In genomic region chr2:197377670-197378069, GRCh38 we compare ENCODE assay signal across 8 cellular contexts. TPM values are rescaled to one million over a fixed set of nuclear protein-coding genes. Genes with fewer than 3 reads are reported as not detected.
DNase-seq lines count a peak whose midpoint lies in the region; ATAC-seq and TF ChIP-seq lines count a peak whose summit lies in the region.
"Had no signal": no experiment of that assay in that cellular context is flagged by ENCODE, and none has a peak within 500 bp of the region (broad histone marks: within the 10 kb centered on the region; RNA-seq: fewer than 3 reads in every experiment).

No MANE protein-coding gene starts in this region.

- H3K27ac ChIP-seq in OCI-LY3 (ENCODE audit: low read length) (no peak overlapping the region), osteoblast (ENCODE audit: low read depth, low read length) (no peak overlapping the region)

- TF ChIP-seq CTCF in GM06990 (IDR thresholded peaks at IDR 0.05; ENCODE audit: insufficient read depth, low read length, poor library complexity, severe bottlenecking) (peak; percentile 0), OCI-LY3 (IDR thresholded peaks at IDR 0.05; ENCODE audit: low read depth, low read length) (no peak), osteoblast (IDR thresholded peaks at IDR 0.05; ENCODE audit: extremely low read depth, low read depth, low read length) (no peak)

- ATAC-seq in GM21717 (IDR thresholded peaks at IDR 0.05; ENCODE audit: unreplicated experiment) (peak; percentile 58), HG03439 (IDR thresholded peaks at IDR 0.05; ENCODE audit: unreplicated experiment) (no peak)

- H3K4me1 ChIP-seq in OCI-LY3 (ENCODE audit: low read length) (peaks cover 25% of the 10 kb centered on the region), osteoblast (ENCODE audit: insufficient read depth, low read length) (peaks cover 19% of the 10 kb centered on the region)

- H3K79me2 ChIP-seq in OCI-LY3 (ENCODE audit: low read length) (no peaks in the 10 kb centered on the region), osteoblast (ENCODE audit: insufficient read depth, low read length) (no peaks in the 10 kb centered on the region)

- H3K4me3 ChIP-seq in GM06990 (replicated peaks; ENCODE audit: low read depth, low read length) (no peak overlapping the region), OCI-LY3 (ENCODE audit: low read length) (peak overlapping the region; percentile 32), osteoblast (ENCODE audit: insufficient read depth, low read length) (no peak overlapping the region)

- peak overlapping the region; percentile 63; the same call in 1 of the 2 replicates for H2AFZ ChIP-seq in OCI-LY3 (ENCODE audit: low read depth, low read length)
- peak overlapping the region; percentile 65 for H2AFZ ChIP-seq in osteoblast (ENCODE audit: low read length)

- H3K9me3 ChIP-seq in OCI-LY3 (ENCODE audit: insufficient read depth, low read length) (no peaks in the 10 kb centered on the region), osteoblast (ENCODE audit: low read depth, low read length) (no peaks in the 10 kb centered on the region)

- H3K4me2 ChIP-seq in OCI-LY3 (ENCODE audit: low read length) (peak overlapping the region; percentile 72), osteoblast (ENCODE audit: insufficient read depth, low read length) (no peak overlapping the region)

- DNase-seq in GM06990 (ENCODE audit: extremely low read depth, insufficient read length) (peak; percentile 28), osteoblast (ENCODE audit: insufficient read length, low spot score, missing footprints) (no peak), HUDEP-2 (lab: John Stamatoyannopoulos, UW; ENCODE audit: unreplicated experiment in 76 of 76) (no peak)
- DNase-seq in stimulated activated CD4-positive, alpha-beta T cell treated with anti-CD3 and anti-CD28 coated beads, Interleukin-4, amount 100 ng/mL, for 24 hours, result no peak
- DNase-seq: GF-D8 had no signal

- H3K9ac ChIP-seq in OCI-LY3 (ENCODE audit: low read length), result no peak overlapping the region; the same call in 1 of the 2 replicates

- H3K36me3 ChIP-seq in GM06990 (ENCODE audit: control insufficient read depth, insufficient read depth, low read length) (no peaks in the 10 kb centered on the region), OCI-LY3 (replicated peaks; ENCODE audit: low read depth, low read length) (no peaks in the 10 kb centered on the region), osteoblast (ENCODE audit: insufficient read depth, low read length) (no peaks in the 10 kb centered on the region)

- H4K20me1 ChIP-seq in OCI-LY3 (ENCODE audit: insufficient read depth, low read length) (no peaks in the 10 kb centered on the region), osteoblast (ENCODE audit: insufficient read depth, low read length) (no peaks in the 10 kb centered on the region)

- H3K27me3 ChIP-seq in GM06990 (replicated peaks; ENCODE audit: control insufficient read depth, insufficient read depth, low read length), result no peaks in the 10 kb centered on the region
- H3K27me3 ChIP-seq in OCI-LY3 (ENCODE audit: low read depth, low read length), result no peaks in the 10 kb centered on the region
- H3K27me3 ChIP-seq in osteoblast (ENCODE audit: insufficient read depth, low read length), result no peaks in the 10 kb centered on the region

RNA-seq across cellular contexts. Expression of gene SF3B1, which starts 57.2 kb away (rescaled TPM):
- 241 and 253 TPM in 2 replicates for total RNA-seq in osteoblast
